Comparison of ENCODE assay signal across 8 cellular contexts in the genomic region with DNA sequence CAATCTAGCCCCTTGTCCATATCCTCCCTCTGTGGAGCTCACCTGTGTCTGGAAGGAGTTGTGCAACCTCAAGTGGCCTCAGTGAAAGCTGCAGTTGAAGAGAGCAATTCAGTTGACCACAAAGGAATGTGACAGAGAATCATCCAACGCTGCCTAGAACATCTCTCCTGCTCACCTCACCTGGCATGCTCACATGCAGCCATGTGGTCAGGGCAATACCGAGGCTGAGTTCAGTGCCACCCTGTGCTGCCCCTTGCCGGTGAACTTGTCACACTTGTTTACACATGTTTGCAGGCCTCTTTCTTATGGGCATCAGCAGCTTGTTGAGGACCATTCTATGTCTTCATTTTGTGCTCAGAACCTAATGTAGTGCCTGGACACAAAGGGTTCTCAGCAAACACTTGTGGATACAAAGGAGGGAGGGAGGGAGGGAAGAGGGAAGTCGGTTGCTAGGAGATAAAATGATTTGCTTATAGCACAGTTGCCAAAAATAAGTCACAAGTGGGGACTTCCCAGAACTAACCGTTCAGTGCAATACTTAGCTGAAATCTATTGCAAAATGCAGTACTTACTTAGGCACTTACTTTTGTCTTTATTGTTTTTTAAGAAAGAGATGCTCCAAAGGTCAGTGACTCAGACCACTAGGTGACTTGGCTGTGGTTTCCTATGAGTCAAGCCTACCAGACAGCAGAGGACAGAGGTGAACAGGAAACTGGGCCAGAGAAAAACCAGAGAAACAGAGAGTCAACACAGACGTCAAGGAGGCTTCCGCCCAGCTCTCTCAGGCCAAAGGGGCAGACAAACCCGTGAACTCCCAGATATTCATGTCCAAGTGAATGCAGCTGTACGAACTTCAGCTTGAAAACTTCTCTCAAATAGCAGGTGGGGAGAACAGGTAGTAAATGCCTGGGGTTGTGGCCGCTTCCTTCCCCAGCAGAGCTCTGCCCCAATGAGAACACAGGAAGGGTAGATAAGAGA.
DNase-seq lines count a peak whose midpoint lies in the region; ATAC-seq, FAIRE-seq and TF ChIP-seq lines count a peak whose summit lies in the region.

No MANE protein-coding gene starts in this region.

- no peak overlapping the region for H3K4me3 Mint-ChIP-seq in Calu3 (ENCODE audit: low read depth, unreplicated experiment)
- H3K4me3 Mint-ChIP-seq in CD4-positive, alpha-beta memory T cell, result no peak overlapping the region

- peak overlapping the region; percentile 91 for H3K27ac Mint-ChIP-seq in Calu3 (ENCODE audit: unreplicated experiment)
- no peak overlapping the region for H3K27ac Mint-ChIP-seq in CD4-positive, alpha-beta memory T cell

- intact Hi-C loops in Calu3 (cut with micrococcal nuclease; ENCODE audit: unreplicated experiment) (loop anchor here (1.0 to 2.0 kb wide), 2 partner anchors 251 to 391 kb away; no protein-coding TSS in a partner anchor), right lobe of liver (cut with DNase I) (no loop called here), testis (cut with DNase I; ENCODE audit: low total_unique reads) (no loop called here)
- intact Hi-C loops in CD4-positive, alpha-beta memory T cell (cut with micrococcal nuclease), result no loop called here

- H3K36me3 ChIP-seq in bronchial epithelial cell (ENCODE audit: control insufficient read depth, insufficient read depth, low read length) (no peaks in the 10 kb centered on the region), right lobe of liver (no peaks in the 10 kb centered on the region), testis (ENCODE audit: low read depth, missing control alignments) (no peaks in the 10 kb centered on the region)
- no peaks in the 10 kb centered on the region for H3K36me3 ChIP-seq in CD4-positive, alpha-beta memory T cell (ENCODE audit: insufficient read depth, low read length)

- H3K4me1 ChIP-seq in right lobe of liver (peaks cover 0 to 10% (median 0%) of the 10 kb centered on the region in 4 donors), testis (peaks cover 12% of the 10 kb centered on the region)
- no peaks in the 10 kb centered on the region for H3K4me1 ChIP-seq in CD4-positive, alpha-beta memory T cell (ENCODE audit: insufficient read depth, low read length)

- H3K36me3 Mint-ChIP-seq in Calu3 (ENCODE audit: insufficient read depth, unreplicated experiment), result peaks cover 9% of the 10 kb centered on the region
- H3K36me3 Mint-ChIP-seq in CD4-positive, alpha-beta memory T cell, result no peaks in the 10 kb centered on the region

- H3K27ac ChIP-seq in right lobe of liver (peak overlapping the region in 1 of 3 donors; percentile 25), testis (no peak overlapping the region)
- H3K27ac ChIP-seq in CD4-positive, alpha-beta memory T cell (ENCODE audit: low read depth, low read length), result no peak overlapping the region

- no peak for FAIRE-seq in bronchial epithelial cell (lab: Jason Lieb, UNC)

- H3K27me3 ChIP-seq in bronchial epithelial cell (ENCODE audit: control insufficient read depth, insufficient read depth, low read length) (no peaks in the 10 kb centered on the region), right lobe of liver (no peaks in the 10 kb centered on the region), testis (no peaks in the 10 kb centered on the region)
- H3K27me3 ChIP-seq in CD4-positive, alpha-beta memory T cell (ENCODE audit: insufficient read depth, low read length), result no peaks in the 10 kb centered on the region

- CTCF ChIA-PET in Calu3 (lab: Charles Lee), result interaction anchor here (0.7 to 2.3 kb wide), 3 partner anchors 14 to 415 kb away, joined by 3 to 5 read pairs (median 5); no protein-coding TSS in a partner anchor
- CTCF ChIA-PET in CD4-positive, alpha-beta memory T cell (lab: Charles Lee; ENCODE audit: partially characterized antibody), result no interaction called here

- H3K9me3 ChIP-seq in right lobe of liver (no peaks in the 10 kb centered on the region), testis (no peaks in the 10 kb centered on the region)
- H3K9me3 ChIP-seq in CD4-positive, alpha-beta memory T cell (ENCODE audit: control insufficient read depth in 1 of 2, low read length in 2 of 2), result no peaks in the 10 kb centered on the region

- ATAC-seq in HG03280 (IDR thresholded peaks at IDR 0.05; ENCODE audit: unreplicated experiment) (peak; percentile 96), right lobe of liver (peak; percentile 87 to 96 (median 90))

- no peak overlapping the region for H3K4me3 ChIP-seq in bronchial epithelial cell (ENCODE audit: low read depth, low read length)
- no peak overlapping the region for H3K4me3 ChIP-seq in right lobe of liver
- no peak overlapping the region for H3K4me3 ChIP-seq in testis
- no peak overlapping the region for H3K4me3 ChIP-seq in CD4-positive, alpha-beta memory T cell (ENCODE audit: low read length in 2 of 2)

- WGBS in right lobe of liver (ENCODE audit: insufficient coverage, low coverage, low lambda C conversion rate, missing lambda C conversion rate), result 14% methylated on average over 10 of the region's 10 CpGs
- WGBS in testis, 2 donors, result 49 to 55% methylated on average over 10 of the region's 10 CpGs

- H3K9me3 Mint-ChIP-seq in Calu3 (ENCODE audit: low read depth, unreplicated experiment), result no peaks in the 10 kb centered on the region
- peaks cover 0 to 8% (median 0%) of the 10 kb centered on the region in 8 donors for H3K9me3 Mint-ChIP-seq in CD4-positive, alpha-beta memory T cell

- TF ChIP-seq CTCF in Calu3 (IDR thresholded peaks at IDR 0.05; ENCODE audit: unreplicated experiment) (no peak), bronchial epithelial cell (IDR thresholded peaks at IDR 0.05; ENCODE audit: insufficient read depth, low read length, severe bottlenecking) (peak; percentile 1), right lobe of liver (IDR thresholded peaks at IDR 0.05) (no peak), testis (IDR thresholded peaks at IDR 0.05) (no peak)

- POLR2A ChIA-PET in CD4-positive, alpha-beta memory T cell (lab: Charles Lee; ENCODE audit: partially characterized antibody), result no interaction called here

- BruUV-seq in Calu3 (replicated peaks; lab: Mats Ljungman, UMichigan), result no TSS peak

- no peaks in the 10 kb centered on the region for H3K27me3 Mint-ChIP-seq in Calu3 (ENCODE audit: unreplicated experiment)
- peaks cover 5 to 29% of the 10 kb centered on the region in 2 donors for H3K27me3 Mint-ChIP-seq in CD4-positive, alpha-beta memory T cell

- peak; percentile 63 for DNase-seq in Calu3
- DNase-seq in GM19240 (ENCODE audit: insufficient read length, low spot score), result peak; percentile 56
- DNase-seq in NOMO-1 treated with dmso at 0.1 percent for 144 hours (lab: John Stamatoyannopoulos, UW; ENCODE audit: unreplicated experiment), result peak; percentile 93
- DNase-seq in bronchial epithelial cell (ENCODE audit: low read depth), result peak; percentile 98
- DNase-seq in right lobe of liver, result peak; percentile 50 to 60 (median 59)
- peak; percentile 83 for DNase-seq in testis
- no peak for DNase-seq in CD4-positive, alpha-beta memory T cell

- TF ChIP-seq POLR2A in right lobe of liver (IDR thresholded peaks at IDR 0.05) (no peak), testis (IDR thresholded peaks at IDR 0.05) (no peak)

- H3K4me1 Mint-ChIP-seq in Calu3 (ENCODE audit: low read depth, unreplicated experiment), result peaks cover 19% of the 10 kb centered on the region
- peaks cover 0 to 6% (median 1%) of the 10 kb centered on the region in 4 donors for H3K4me1 Mint-ChIP-seq in CD4-positive, alpha-beta memory T cell

Comparison
In these comparisons a context has a peak if more than half of its experiments do, and no peak if none do; other contexts are left out.
1. DNase-seq: peak in Calu3 (single experiment), GM19240 (single experiment), NOMO-1 treated with dmso at 0.1 percent for 144 hours (single experiment), bronchial epithelial cell (single experiment), right lobe of liver (3 of 3) and testis (single experiment); none in CD4-positive, alpha-beta memory T cell (0 of 5).